9 cellular contexts compared by ENCODE assay signal in genomic region chr6:161373905-161374451, GRCh38.
DNase-seq lines count a peak whose midpoint lies in the region; ATAC-seq, FAIRE-seq and TF ChIP-seq lines count a peak whose summit lies in the region.
"Had no signal": no experiment of that assay in that cellular context is flagged by ENCODE, and none has a peak within 500 bp of the region (broad histone marks: within the 10 kb centered on the region; RNA-seq: fewer than 3 reads in every experiment).

No MANE protein-coding gene starts in this region.

- H3K9ac ChIP-seq in endothelial cell of umbilical vein (replicated peaks; ENCODE audit: extremely low read depth, insufficient read depth, low read length) = no peak overlapping the region

- H3K4me1 ChIP-seq in endothelial cell of umbilical vein (ENCODE audit: control insufficient read depth, extremely low read depth, insufficient read depth, low read length) = no peaks in the 10 kb centered on the region

- H3K4me2 ChIP-seq in endothelial cell of umbilical vein (ENCODE audit: insufficient read depth, low read length) = no peak overlapping the region

- no peaks in the 10 kb centered on the region for H4K20me1 ChIP-seq in endothelial cell of umbilical vein (replicated peaks; ENCODE audit: control insufficient read depth, extremely low read depth, insufficient read depth, low read length)

- DNase-seq in GM12864 (ENCODE audit: low read depth) = no peak
- peak; percentile 87 for DNase-seq in NCI-H69 (lab: John Stamatoyannopoulos, UW)
- peak; percentile 86 for DNase-seq in activated CD8-positive, alpha-beta memory T cell treated with anti-CD3 and anti-CD28 coated beads for 24 hours
- DNase-seq in endothelial cell of umbilical vein (ENCODE audit: low read depth, low spot score) = peak; percentile 52
- peak; percentile 67 for DNase-seq in mucosa of gallbladder (ENCODE audit: low spot score)
- DNase-seq in stimulated activated CD8-positive, alpha-beta memory T cell treated with anti-CD3 and anti-CD28 coated beads, Interleukin-7, amount 100 ng/mL, for 24 hours (ENCODE audit: low read depth) = peak; percentile 46

- peak; percentile 76 for FAIRE-seq in endothelial cell of umbilical vein (lab: Jason Lieb, UNC)
- FAIRE-seq: islet of Langerhans had no signal

- H3K4me3 ChIP-seq in GM12864 (ENCODE audit: low read depth, low read length) = no peak overlapping the region
- no peak overlapping the region for H3K4me3 ChIP-seq in endothelial cell of umbilical vein (replicated peaks in 1 of 3; ENCODE audit: insufficient read depth in 1 of 3, low read depth in 1 of 3, low read length in 3 of 3)

- H2AFZ ChIP-seq in endothelial cell of umbilical vein (ENCODE audit: low read depth, low read length) = no peak overlapping the region

- no peaks in the 10 kb centered on the region for H3K79me2 ChIP-seq in endothelial cell of umbilical vein (ENCODE audit: control insufficient read depth, insufficient read depth, low read length)

- POLR2A ChIA-PET in endothelial cell of umbilical vein (lab: Charles Lee) = no interaction called here

- H3K27me3 ChIP-seq in endothelial cell of umbilical vein (ENCODE audit: control insufficient read depth in 2 of 2, insufficient read depth in 2 of 2, low read length in 2 of 2) = no peaks in the 10 kb centered on the region

- no peak overlapping the region for H3K27ac ChIP-seq in endothelial cell of umbilical vein (ENCODE audit: insufficient read depth, low read depth, low read length)

- TF ChIP-seq CTCF in GM12864 (IDR thresholded peaks at IDR 0.05; ENCODE audit: low read depth, low read length, missing control alignments) = peak; percentile 93
- peak; percentile 89 for TF ChIP-seq CTCF in endothelial cell of umbilical vein (IDR thresholded peaks at IDR 0.05; ENCODE audit: extremely low read depth in 1 of 2, insufficient read depth in 1 of 2, low read depth in 1 of 2, low read length in 2 of 2)

- no TSS peak for BruUV-seq in endothelial cell of umbilical vein (replicated peaks; lab: Mats Ljungman, UMichigan)

- dilution Hi-C loops in endothelial cell of umbilical vein (cut with MboI; ENCODE audit: extremely low pct_ligation_motif_present, low sequenced_read_pairs) = no loop called here

- H3K9me3 ChIP-seq in endothelial cell of umbilical vein (replicated peaks; ENCODE audit: control insufficient read depth, insufficient read depth, low read length) = no peaks in the 10 kb centered on the region

- CTCF ChIA-PET in endothelial cell of umbilical vein (lab: Charles Lee) = interaction anchor here (0.7 to 10.7 kb wide), 20 partner anchors 45 to 1510 kb away, joined by 3 to 671 read pairs (median 4); no protein-coding TSS in a partner anchor

- intact Hi-C loops in endothelial cell of umbilical vein (cut with micrococcal nuclease) = loop anchor here (1.0 to 5.0 kb wide), 5 partner anchors 382 to 1237 kb away; no protein-coding TSS in a partner anchor

- no peaks in the 10 kb centered on the region for H3K9me1 ChIP-seq in endothelial cell of umbilical vein (replicated peaks; ENCODE audit: control insufficient read depth, extremely low read depth, insufficient read depth, low read length)

- no peaks in the 10 kb centered on the region for H3K36me3 ChIP-seq in endothelial cell of umbilical vein (ENCODE audit: control insufficient read depth in 2 of 2, extremely low read depth in 1 of 2, insufficient read depth in 2 of 2, low read length in 2 of 2)

- ATAC-seq in HG02759 (IDR thresholded peaks at IDR 0.05; ENCODE audit: unreplicated experiment) = peak; percentile 59
- ATAC-seq in HG03196 (IDR thresholded peaks at IDR 0.05; ENCODE audit: unreplicated experiment) = no peak

- TF ChIP-seq POLR2A in endothelial cell of umbilical vein (IDR thresholded peaks at IDR 0.05; ENCODE audit: low read depth, low read length) = no peak

TF ChIP-seq in endothelial cell of umbilical vein, 7 proteins besides CTCF, POLR2A, EP300 and RAD21:
- TF ChIP-seq POLR2AphosphoS5 (IDR thresholded peaks at IDR 0.05; ENCODE audit: insufficient read depth, low read depth, low read length) (no peak), GATA2 (IDR thresholded peaks at IDR 0.05; ENCODE audit: insufficient read depth, insufficient read length, low read depth, low read length) (no peak), EZH2 (IDR thresholded peaks at IDR 0.05; ENCODE audit: borderline replicate concordance, low read depth, low read length, severe bottlenecking) (no peak), MYC (IDR thresholded peaks at IDR 0.05; ENCODE audit: low read depth, low read length) (no peak), JUN (IDR thresholded peaks at IDR 0.05; ENCODE audit: borderline replicate concordance, insufficient read depth, insufficient read length, low read depth) (no peak), MAX (IDR thresholded peaks at IDR 0.05; ENCODE audit: insufficient read depth, insufficient read length) (no peak), FOS (IDR thresholded peaks at IDR 0.05; ENCODE audit: borderline replicate concordance, insufficient read depth, low read length) (no peak)
